1 cellular context compared by ENCODE assay signal in the genomic region with DNA sequence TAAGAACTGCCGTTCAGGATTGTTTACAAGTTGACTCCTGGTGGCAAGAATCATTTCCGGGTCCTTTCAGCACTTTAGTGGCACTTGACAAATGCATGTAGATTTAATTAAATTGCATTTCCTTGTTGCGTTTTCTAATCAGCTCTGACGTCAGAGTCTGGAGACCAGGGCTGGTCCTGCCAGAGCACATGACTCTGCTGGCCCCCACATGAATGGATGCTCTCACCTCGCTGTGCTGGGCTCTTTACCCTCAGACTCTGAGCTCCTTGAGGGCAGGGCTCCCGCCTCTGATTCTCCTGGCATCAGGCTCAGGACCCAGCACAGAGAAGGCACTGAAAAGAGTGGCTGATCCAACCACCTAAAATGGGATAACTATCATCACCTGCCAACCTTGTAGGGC.
TF ChIP-seq lines count a peak whose summit lies in the region.

No MANE protein-coding gene starts in this region.

TF ChIP-seq in HepG2, 621 proteins besides CTCF, POLR2A, EP300 and RAD21:
- TF ChIP-seq CREB1 (IDR thresholded peaks at IDR 0.05): peak; percentile 87
- no peak for TF ChIP-seq CREB1 (CRISPR knock-in tag; IDR thresholded peaks at IDR 0.05)
- TF ChIP-seq, protein P1, sequence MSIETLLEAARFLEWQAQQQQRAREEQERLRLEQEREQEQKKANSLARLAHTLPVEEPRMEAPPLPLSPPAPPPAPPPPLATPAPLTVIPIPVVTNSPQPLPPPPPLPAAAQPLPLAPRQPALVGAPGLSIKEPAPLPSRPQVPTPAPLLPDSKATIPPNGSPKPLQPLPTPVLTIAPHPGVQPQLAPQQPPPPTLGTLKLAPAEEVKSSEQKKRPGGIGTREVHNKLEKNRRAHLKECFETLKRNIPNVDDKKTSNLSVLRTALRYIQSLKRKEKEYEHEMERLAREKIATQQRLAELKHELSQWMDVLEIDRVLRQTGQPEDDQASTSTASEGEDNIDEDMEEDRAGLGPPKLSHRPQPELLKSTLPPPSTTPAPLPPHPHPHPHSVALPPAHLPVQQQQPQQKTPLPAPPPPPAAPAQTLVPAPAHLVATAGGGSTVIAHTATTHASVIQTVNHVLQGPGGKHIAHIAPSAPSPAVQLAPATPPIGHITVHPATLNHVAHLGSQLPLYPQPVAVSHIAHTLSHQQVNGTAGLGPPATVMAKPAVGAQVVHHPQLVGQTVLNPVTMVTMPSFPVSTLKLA (IDR thresholded peaks at IDR 0.05): peak; percentile 29; the same call in 1 of the 2 replicates
- no peak for TF ChIP-seq KDM2A (CRISPR knock-in tag; IDR thresholded peaks at IDR 0.05; ENCODE audit: borderline replicate concordance, low read depth)
